Comparison of ENCODE assay signal across 9 cellular contexts in the genomic region with DNA sequence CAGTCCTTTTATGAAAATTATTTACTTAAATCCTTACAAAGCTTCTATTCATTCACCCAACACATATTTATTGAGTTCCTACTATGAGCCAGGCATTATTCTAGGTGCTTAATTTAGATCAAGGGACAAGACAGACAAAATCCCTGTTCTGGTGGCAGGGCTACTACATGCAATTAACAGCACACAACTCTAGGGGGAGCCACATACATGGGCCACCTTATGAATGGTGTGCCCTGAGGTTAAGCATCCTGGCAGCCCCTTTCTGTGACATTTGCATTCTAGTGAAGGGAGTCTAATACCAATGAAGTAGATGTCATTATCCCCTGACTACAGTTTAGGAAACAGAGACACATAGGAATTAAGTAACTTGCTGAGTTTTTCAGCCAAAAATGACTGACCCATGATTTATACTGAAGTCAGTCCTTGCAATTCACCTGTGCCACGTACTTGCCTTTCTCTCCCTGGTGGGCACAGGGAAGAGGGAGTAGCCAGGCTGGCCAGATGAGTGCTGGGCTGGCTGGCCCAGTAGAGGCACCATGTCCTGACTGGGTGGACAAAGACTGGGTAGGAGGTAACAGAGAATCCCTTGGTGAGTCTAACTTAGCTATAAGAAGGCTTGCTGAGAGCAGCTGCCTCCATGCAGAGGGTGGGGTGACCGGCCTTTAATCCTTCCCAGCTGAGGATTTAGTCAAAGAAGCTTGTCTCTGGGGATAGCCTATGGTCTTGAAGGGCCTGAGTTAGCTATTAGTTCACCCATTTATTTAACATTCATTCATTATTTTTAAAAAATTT. TPM values are rescaled to one million over a fixed set of nuclear protein-coding genes. Genes with fewer than 3 reads are reported as not detected.
DNase-seq lines count a peak whose midpoint lies in the region; ATAC-seq, FAIRE-seq and TF ChIP-seq lines count a peak whose summit lies in the region.
"Had no signal": no experiment of that assay in that cellular context is flagged by ENCODE, and none has a peak within 500 bp of the region (broad histone marks: within the 10 kb centered on the region; RNA-seq: fewer than 3 reads in every experiment).

No MANE protein-coding gene starts in this region.

- no peak for FAIRE-seq in H54 (lab: Jason Lieb, UNC)

- H3K9me3 ChIP-seq in BE2C (no peaks in the 10 kb centered on the region), RWPE2 (ENCODE audit: severe bottlenecking) (no peaks in the 10 kb centered on the region), psoas muscle (no peaks in the 10 kb centered on the region), spleen (no peaks in the 10 kb centered on the region)

- peak; percentile 52 for TF ChIP-seq CTCF in BE2C (IDR thresholded peaks at IDR 0.05; ENCODE audit: low read depth, low read length)
- peak; percentile 13 for TF ChIP-seq CTCF in RWPE2 (IDR thresholded peaks at IDR 0.05; ENCODE audit: poor library complexity, severe bottlenecking)
- peak; percentile 62 for TF ChIP-seq CTCF in glutamatergic neuron (IDR thresholded peaks at IDR 0.05; ENCODE audit: partially characterized antibody, unreplicated experiment)
- TF ChIP-seq CTCF in psoas muscle (IDR thresholded peaks at IDR 0.05) = no peak
- TF ChIP-seq CTCF in spleen (IDR thresholded peaks at IDR 0.05 in 8 of 11, conservative IDR thresholded peaks at IDR 0.05 in 3 of 11) = peak in 4 of 11 experiments; percentile 17 to 27 (median 22)

- no peak overlapping the region for H3K27ac Mint-ChIP-seq in glutamatergic neuron (ENCODE audit: unreplicated experiment)

- H3K27me3 ChIP-seq in BE2C (no peaks in the 10 kb centered on the region), RWPE2 (ENCODE audit: insufficient read depth, poor library complexity, severe bottlenecking) (no peaks in the 10 kb centered on the region), psoas muscle (ENCODE audit: insufficient read depth in 3 of 3, low read length in 2 of 3) (peaks cover 0 to 6% (median 0%) of the 10 kb centered on the region in 3 donors), spleen (replicated peaks in 1 of 7) (peaks cover 0 to 33% (median 2%) of the 10 kb centered on the region in 7 donors)

- intact Hi-C loops in psoas muscle (cut with DNase I) (no loop called here), spleen (cut with DNase I; ENCODE audit: low total_unique reads) (no loop called here)

- H3K9me3 Mint-ChIP-seq in glutamatergic neuron (ENCODE audit: unreplicated experiment) = no peaks in the 10 kb centered on the region

- ATAC-seq in RWPE2 (ENCODE audit: low read depth) (no peak), psoas muscle (no peak)

- H3K27ac ChIP-seq in RWPE2 (ENCODE audit: poor library complexity, severe bottlenecking) (peak overlapping the region; percentile 28), caudate nucleus (ENCODE audit: low read depth, low read length) (no peak overlapping the region), psoas muscle (no peak overlapping the region), spleen (no peak overlapping the region)

- H3K4me3 Mint-ChIP-seq in glutamatergic neuron (ENCODE audit: unreplicated experiment) = no peak overlapping the region

- H3K36me3 ChIP-seq in BE2C (no peaks in the 10 kb centered on the region), RWPE2 (ENCODE audit: low read depth) (no peaks in the 10 kb centered on the region), psoas muscle (ENCODE audit: insufficient read depth in 1 of 2, low read depth in 1 of 2) (no peaks in the 10 kb centered on the region), spleen (no peaks in the 10 kb centered on the region)

- no peaks in the 10 kb centered on the region for H3K36me3 Mint-ChIP-seq in glutamatergic neuron (ENCODE audit: unreplicated experiment)

- no peaks in the 10 kb centered on the region for H3K4me1 Mint-ChIP-seq in glutamatergic neuron (ENCODE audit: low read depth, unreplicated experiment)

- 65 to 75% (median 65%) methylated on average over 2 of the region's 2 CpGs for whole genome bisulfite sequencing in psoas muscle, 3 donors
- WGBS in spleen, 5 donors = 68 to 86% (median 74%) methylated on average over 2 of the region's 2 CpGs

- TF ChIP-seq POLR2A in H54 (IDR thresholded peaks at IDR 0.05; ENCODE audit: low read depth, low read length) (no peak), spleen (IDR thresholded peaks at IDR 0.05) (no peak)

- H3K4me1 ChIP-seq in BE2C (no peaks in the 10 kb centered on the region), RWPE2 (ENCODE audit: insufficient read depth, poor library complexity, severe bottlenecking) (peaks cover 13% of the 10 kb centered on the region), psoas muscle (no peaks in the 10 kb centered on the region), spleen (no peaks in the 10 kb centered on the region)

- H3K4me3 ChIP-seq in BE2C (ENCODE audit: low read depth, low read length) (no peak overlapping the region), RWPE2 (ENCODE audit: severe bottlenecking) (no peak overlapping the region), psoas muscle (no peak overlapping the region), spleen (no peak overlapping the region)

- DNase-seq in BE2C (peak; percentile 7), H54 (ENCODE audit: insufficient read length, low spot score) (peak; percentile 18), RWPE2 (ENCODE audit: low spot score) (no peak), glutamatergic neuron (no peak), hepatic stellate cell (ENCODE audit: low spot score) (no peak), caudate nucleus (lab: John Stamatoyannopoulos, UW) (no peak), psoas muscle (no peak), spleen (no peak)
- DNase-seq: NCI-H187 had no signal

- H3K27me3 Mint-ChIP-seq in glutamatergic neuron (ENCODE audit: unreplicated experiment) = peaks cover 8% of the 10 kb centered on the region

RNA-seq across cellular contexts. Expression of a gene that starts 52.0 kb away (rescaled TPM):
- polyA plus RNA-seq in BE2C (2012; ENCODE audit: insufficient read depth, insufficient read length, low read depth) = not detected
- total RNA-seq in glutamatergic neuron (ENCODE audit: unreplicated experiment) (not detected), psoas muscle (not detected), spleen (1 to 10 TPM in 5 of 7 donors, under 1 TPM in 2; 0.27 to 8.8 (median 2.1) TPM)
- polyA plus RNA-seq in psoas muscle (under 1 TPM in 1 of 3 donors, not detected in 2; 0.01 TPM), spleen (under 1 TPM; 0.08 to 0.45 (median 0.28) TPM)

RNA-seq across cellular contexts. Expression of a gene that starts 55.3 kb away (rescaled TPM):
- polyA plus RNA-seq in BE2C (2012; ENCODE audit: insufficient read depth, insufficient read length, low read depth) = not detected
- not detected for total RNA-seq in glutamatergic neuron (ENCODE audit: unreplicated experiment)
- total RNA-seq in psoas muscle = under 1 TPM in 3 of 4 donors, not detected in 1; 0.10 to 0.20 (median 0.17) TPM
- polyA plus RNA-seq in psoas muscle = under 1 TPM; 0.04 to 0.18 (median 0.08) TPM
- 1 to 10 TPM in 1 of 7 donors, under 1 TPM in 4, not detected in 2; 0.37 to 1.8 (median 0.46) TPM for total RNA-seq in spleen
- polyA plus RNA-seq in spleen = under 1 TPM; 0.02 to 0.33 (median 0.29) TPM

Comparison
In these comparisons a context has a peak if more than half of its experiments do, and no peak if none do; other contexts are left out.
1. DNase-seq: peak in BE2C (single experiment) and H54 (single experiment); none in RWPE2 (single experiment), glutamatergic neuron (single experiment), hepatic stellate cell (single experiment), caudate nucleus (0 of 61), psoas muscle (0 of 2) and spleen (single experiment).